In genomic region chr11:95269402-95269801, GRCh38 we compare ENCODE assay signal across 18 cellular contexts. TPM values are rescaled to one million over a fixed set of nuclear protein-coding genes. Genes with fewer than 3 reads are reported as not detected.
A peak's percentile ranks its signal among the peaks of the same experiment; 100 is the strongest.
DNase-seq lines count a peak whose midpoint lies in the region; ATAC-seq and TF ChIP-seq lines count a peak whose summit lies in the region.
"Had no signal": no experiment of that assay in that cellular context is flagged by ENCODE, and none has a peak within 500 bp of the region (broad histone marks: within the 10 kb centered on the region; RNA-seq: fewer than 3 reads in every experiment).

No MANE protein-coding gene starts in this region.

- peaks cover 0 to 4% (median 0%) of the 10 kb centered on the region in 5 donors for H3K27me3 Mint-ChIP-seq in naive thymus-derived CD8-positive, alpha-beta T cell
- H3K27me3 Mint-ChIP-seq: B cell; CD4-positive, alpha-beta T cell had no signal

- H3K9me3 ChIP-seq in body of pancreas (no peaks in the 10 kb centered on the region), liver (ENCODE audit: control insufficient read depth in 4 of 4, low read length in 3 of 4) (no peaks in the 10 kb centered on the region)

- H3K36me3 Mint-ChIP-seq in naive thymus-derived CD8-positive, alpha-beta T cell = no peaks in the 10 kb centered on the region

- ATAC-seq in body of pancreas (peak; percentile 27), GM21786 (IDR thresholded peaks at IDR 0.05; ENCODE audit: unreplicated experiment) (no peak)
- no peak for ATAC-seq in naive thymus-derived CD8-positive, alpha-beta T cell
- ATAC-seq: GM12878, GM23338 had no signal

- peaks cover 0 to 4% (median 0%) of the 10 kb centered on the region in 9 donors for H3K9me3 Mint-ChIP-seq in naive thymus-derived CD8-positive, alpha-beta T cell
- H3K9me3 Mint-ChIP-seq: CD4-positive, alpha-beta T cell; GM23338 had no signal

- 40 to 50% methylated on average over 1 of the region's 1 CpG for WGBS in body of pancreas, 2 donors
- 39% methylated on average over 1 of the region's 1 CpG for WGBS in liver

- TF ChIP-seq RAD21 in Ishikawa (IDR thresholded peaks at IDR 0.05; ENCODE audit: low read depth) (no peak), liver (IDR thresholded peaks at IDR 0.05) (peak; percentile 54 to 56)

- intact Hi-C loops in body of pancreas (cut with DNase I) = no loop called here

- H3K4me3 Mint-ChIP-seq in naive thymus-derived CD8-positive, alpha-beta T cell = no peak overlapping the region
- H3K4me3 Mint-ChIP-seq: B cell; CD4-positive, alpha-beta T cell; GM23338; H9 had no signal

- H3K27ac Mint-ChIP-seq in naive thymus-derived CD8-positive, alpha-beta T cell = no peak overlapping the region
- H3K27ac Mint-ChIP-seq: B cell; CD4-positive, alpha-beta T cell; GM23338; H9 had no signal

- H3K27ac ChIP-seq in body of pancreas = no peak overlapping the region
- H3K27ac ChIP-seq in liver (ENCODE audit: low read depth in 1 of 2, low read length in 2 of 2) = no peak overlapping the region
- H3K27ac ChIP-seq: HL-60, KMS-11 had no signal

- no peak for TF ChIP-seq POLR2A in body of pancreas (IDR thresholded peaks at IDR 0.05)

- H3K36me3 ChIP-seq in body of pancreas (replicated peaks in 1 of 2; ENCODE audit: insufficient read depth in 1 of 2, low read depth in 2 of 2) (no peaks in the 10 kb centered on the region), liver (ENCODE audit: control insufficient read depth in 4 of 4, insufficient read depth in 3 of 4, low read depth in 1 of 4, low read length in 3 of 4) (no peaks in the 10 kb centered on the region)

- TF ChIP-seq CTCF in body of pancreas (IDR thresholded peaks at IDR 0.05) (no peak), liver (IDR thresholded peaks at IDR 0.05; ENCODE audit: low read depth, low read length, missing input control) (no peak)

- H3K4me3 ChIP-seq in body of pancreas = no peak overlapping the region
- H3K4me3 ChIP-seq in liver (ENCODE audit: low read depth in 1 of 3, low read length in 3 of 3) = no peak overlapping the region
- H3K4me3 ChIP-seq: GM12878, GM23338 had no signal

- POLR2A ChIA-PET in naive thymus-derived CD8-positive, alpha-beta T cell (lab: Charles Lee) = no interaction called here

- H3K4me1 ChIP-seq in body of pancreas (peaks cover 7% of the 10 kb centered on the region), liver (ENCODE audit: control insufficient read depth in 4 of 4, insufficient read depth in 4 of 4, low read length in 3 of 4) (peaks cover 0 to 13% (median 8%) of the 10 kb centered on the region in 4 donors)

- H3K9ac ChIP-seq in liver (ENCODE audit: low read depth in 1 of 2, low read length in 2 of 2) = no peak overlapping the region
- H3K9ac ChIP-seq: KMS-11 had no signal

- DNase-seq in AML-193 (lab: John Stamatoyannopoulos, UW) (peak; percentile 3 to 25), body of pancreas (no peak), NOMO-1 treated with dmso at 0.1 percent for 144 hours (lab: John Stamatoyannopoulos, UW; ENCODE audit: unreplicated experiment) (no peak)
- DNase-seq in naive thymus-derived CD8-positive, alpha-beta T cell = no peak
- DNase-seq: 8988T; C1 segment of cervical spinal cord; Calu3; CD4-positive, alpha-beta T cell; DMS79; H9 had no signal

- H3K4me1 Mint-ChIP-seq in naive thymus-derived CD8-positive, alpha-beta T cell = peaks cover 0 to 2% (median 0%) of the 10 kb centered on the region in 4 donors

- TF ChIP-seq EP300 in Ishikawa (IDR thresholded peaks at IDR 0.05; ENCODE audit: borderline replicate concordance) = no peak

- H3K27me3 ChIP-seq in body of pancreas (no peaks in the 10 kb centered on the region), liver (ENCODE audit: control insufficient read depth in 4 of 4, insufficient read depth in 4 of 4, low read length in 3 of 4) (no peaks in the 10 kb centered on the region)

TF ChIP-seq in Ishikawa, 13 proteins besides CTCF, POLR2A, EP300 and RAD21:
- 0 out of 2 replicates have a peak, but pooled peaks have one; percentile 51 for TF ChIP-seq CEBPB (IDR thresholded peaks at IDR 0.05)
- no peak for TF ChIP-seq TAF1 (IDR thresholded peaks at IDR 0.05; ENCODE audit: low read depth)
- TF ChIP-seq ZBTB7A (IDR thresholded peaks at IDR 0.05; ENCODE audit: low read depth) = no peak
- TF ChIP-seq TCF12 (IDR thresholded peaks at IDR 0.05; ENCODE audit: low read depth) = no peak
- TF ChIP-seq NFIC (IDR thresholded peaks at IDR 0.05) = no peak
- TF ChIP-seq FOXM1 (IDR thresholded peaks at IDR 0.05; ENCODE audit: borderline replicate concordance, low read depth) = no peak
- no peak for TF ChIP-seq CREB1 (IDR thresholded peaks at IDR 0.05; ENCODE audit: low read depth)

TF ChIP-seq in liver, 16 proteins besides CTCF, POLR2A, EP300 and RAD21:
- TF ChIP-seq ATF3 (IDR thresholded peaks at IDR 0.05) (peak; percentile 52), GABPA (IDR thresholded peaks at IDR 0.05 in 1 of 2, conservative IDR thresholded peaks at IDR 0.05 in 1 of 2) (no peak), FOXA1 (IDR thresholded peaks at IDR 0.05) (no peak), TAF1 (conservative IDR thresholded peaks at IDR 0.05) (no peak), HNF4A (conservative IDR thresholded peaks at IDR 0.05) (peak; percentile 62 to 75), JUND (IDR thresholded peaks at IDR 0.05) (peak in 1 of 2 donors; percentile 66), ZBTB33 (IDR thresholded peaks at IDR 0.05) (peak; percentile 75), MAX (IDR thresholded peaks at IDR 0.05) (peak; percentile 55), HNF4G (IDR thresholded peaks at IDR 0.05) (peak; percentile 25), EGR1 (IDR thresholded peaks at IDR 0.05; ENCODE audit: low read depth in 2 of 2) (peak in 1 of 2 donors; percentile 34), FOXA2 (IDR thresholded peaks at IDR 0.05) (peak; percentile 73), REST (IDR thresholded peaks at IDR 0.05) (no peak), NR2F2 (IDR thresholded peaks at IDR 0.05) (no peak), RXRA (IDR thresholded peaks at IDR 0.05) (peak; percentile 32 to 71), YY1 (IDR thresholded peaks at IDR 0.05) (peak; percentile 93), SP1 (IDR thresholded peaks at IDR 0.05) (no peak)
TF ChIP-seq in liver: peak in this region for 10.

RNA-seq across cellular contexts. Expression of gene SESN3, which starts 38.4 kb away (rescaled TPM):
- total RNA-seq in body of pancreas (10 to 100 TPM in 1 of 2 donors, 1 to 10 TPM in 1; 9.6 to 11.4 TPM), liver (10 to 100 TPM in 1 of 2 donors, 1 to 10 TPM in 1; 3.8 to 46.6 TPM)
- 1 to 10 TPM in 1 of 2 donors, under 1 TPM in 1; 0.85 to 1.3 TPM for polyA plus RNA-seq in liver
- total RNA-seq in naive thymus-derived CD8-positive, alpha-beta T cell = 10 to 100 TPM; 85.4 to 86.2 TPM
- polyA plus RNA-seq in naive thymus-derived CD8-positive, alpha-beta T cell = 1 to 10 TPM; 1.3 to 1.8 (median 1.7) TPM

Comparison
In these comparisons a context has a peak if more than half of its experiments do, and no peak if none do; other contexts are left out.
1. DNase-seq: peak in AML-193 (2 of 2); none in body of pancreas (0 of 4), NOMO-1 treated with dmso at 0.1 percent for 144 hours (single experiment) and naive thymus-derived CD8-positive, alpha-beta T cell (0 of 10).